ENCODE assay signal across 9 cellular contexts in the genomic region with DNA sequence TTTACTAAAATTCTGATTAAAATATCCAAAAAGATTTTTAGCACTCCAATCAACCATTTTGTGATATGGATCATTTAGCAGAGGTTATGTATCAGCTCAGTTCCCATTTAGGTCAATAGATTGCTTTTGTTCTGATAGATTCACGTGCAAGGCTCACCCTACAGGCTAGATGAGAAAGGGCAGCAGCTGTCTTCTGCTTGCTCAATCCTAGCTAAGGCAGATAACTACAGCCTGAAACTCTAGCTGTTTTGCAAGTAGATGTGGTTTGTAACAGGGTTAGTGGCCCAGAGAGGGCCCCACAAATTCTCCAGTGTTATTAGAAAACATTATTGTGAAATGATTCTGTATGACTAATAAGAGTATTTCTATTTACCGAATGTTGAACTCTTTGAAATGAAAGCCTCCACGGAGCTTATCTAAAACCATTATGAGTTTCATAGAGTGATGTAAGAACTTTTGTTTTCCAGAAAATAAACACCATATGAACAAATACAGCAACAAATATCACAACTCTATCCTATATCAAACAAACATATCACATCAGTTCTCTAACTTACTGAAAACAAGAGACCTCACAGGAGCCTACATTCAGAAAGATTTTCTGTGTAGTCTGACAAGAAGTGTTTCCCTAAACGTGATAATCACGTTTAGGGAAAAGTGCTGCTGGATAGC.
DNase-seq lines count a peak whose midpoint lies in the region; ATAC-seq and FAIRE-seq lines count a peak whose summit lies in the region.
"Had no signal": no experiment of that assay in that cellular context is flagged by ENCODE, and none has a peak within 500 bp of the region (broad histone marks: within the 10 kb centered on the region; RNA-seq: fewer than 3 reads in every experiment).

No MANE protein-coding gene starts in this region.

- H2AK5ac ChIP-seq in neuronal stem cell (ENCODE audit: low read depth, low read length) = no peak overlapping the region

- no peaks in the 10 kb centered on the region for H3K79me1 ChIP-seq in neuronal stem cell (ENCODE audit: low read depth, low read length)

- no peak overlapping the region for H2BK120ac ChIP-seq in neuronal stem cell (ENCODE audit: low read depth, low read length)

- FAIRE-seq in endometrium (lab: Jason Lieb, UNC) = peak; percentile 8

- no peak overlapping the region for H3K4ac ChIP-seq in neuronal stem cell (ENCODE audit: low read length)

- no peak overlapping the region for H4K8ac ChIP-seq in neuronal stem cell (ENCODE audit: low read depth, low read length)

- no peak overlapping the region for H2BK15ac ChIP-seq in neuronal stem cell (ENCODE audit: low read length)

- no peak overlapping the region for H3K9ac ChIP-seq in neuronal stem cell (ENCODE audit: low read depth, low read length, poor library complexity)
- H3K9ac ChIP-seq: BLaER1 had no signal

- H3K27ac ChIP-seq in neuronal stem cell (replicated peaks; ENCODE audit: low read length) = no peak overlapping the region
- H3K27ac ChIP-seq: BLaER1 had no signal

- WGBS in neuronal stem cell (ENCODE audit: extremely low coverage in 2 of 2, insufficient read length in 2 of 2, insufficient replicate concordance in 1 of 2), 2 donors = no CpG with 5 or more reads among the region's 5 CpGs

- no peak overlapping the region for H3K23ac ChIP-seq in neuronal stem cell (ENCODE audit: low read depth, low read length, poor library complexity)

- no peaks in the 10 kb centered on the region for H3K4me1 ChIP-seq in neuronal stem cell (ENCODE audit: control insufficient read depth in 2 of 2, insufficient read depth in 1 of 2, low read depth in 1 of 2, low read length in 2 of 2)
- H3K4me1 ChIP-seq: BLaER1 had no signal

- H2BK12ac ChIP-seq in neuronal stem cell (ENCODE audit: low read length) = no peak overlapping the region

- no peaks in the 10 kb centered on the region for H3K9me3 ChIP-seq in neuronal stem cell (replicated peaks in 1 of 2; ENCODE audit: control insufficient read depth in 2 of 2, insufficient read depth in 1 of 2, low read depth in 1 of 2, low read length in 2 of 2)
- H3K9me3 ChIP-seq: BLaER1 had no signal

- H3K36me3 ChIP-seq in neuronal stem cell (replicated peaks in 1 of 2; ENCODE audit: control insufficient read depth in 2 of 2, insufficient read depth in 2 of 2, low read length in 2 of 2) = no peaks in the 10 kb centered on the region
- H3K36me3 ChIP-seq: BLaER1 had no signal

- H3K4me3 ChIP-seq in neuronal stem cell (ENCODE audit: low read length in 2 of 2) = no peak overlapping the region
- H3K4me3 ChIP-seq: BLaER1 had no signal

- no peak overlapping the region for H4K91ac ChIP-seq in neuronal stem cell (ENCODE audit: low read depth, low read length, poor library complexity)

- H3K27me3 ChIP-seq in neuronal stem cell (ENCODE audit: control insufficient read depth in 3 of 3, insufficient read depth in 3 of 3, low read depth in 1 of 3, low read length in 3 of 3) = no peaks in the 10 kb centered on the region
- H3K27me3 ChIP-seq: BLaER1 had no signal

- DNase-seq in NCI-H2227 (lab: John Stamatoyannopoulos, UW; ENCODE audit: unreplicated experiment) (peak; percentile 9), NCI-H2227 treated with DMSO at 0.1 percent for 48 hours (lab: John Stamatoyannopoulos, UW) (no peak), RKO (ENCODE audit: low spot score) (peak; percentile 38), neuronal stem cell (ENCODE audit: low spot score) (no peak), OCI-M2 (lab: John Stamatoyannopoulos, UW; ENCODE audit: unreplicated experiment) (no peak)

- peak; percentile 100 for ATAC-seq in GM21360 (IDR thresholded peaks at IDR 0.05; ENCODE audit: unreplicated experiment)
- ATAC-seq in HG03460 (IDR thresholded peaks at IDR 0.05; ENCODE audit: unreplicated experiment) = peak; percentile 95

- no peak overlapping the region for H3K14ac ChIP-seq in neuronal stem cell (ENCODE audit: low read length)

- no peak overlapping the region for H3K18ac ChIP-seq in neuronal stem cell (ENCODE audit: low read length)

- no peak overlapping the region for H2BK5ac ChIP-seq in neuronal stem cell (ENCODE audit: low read length)

- no peak overlapping the region for H3K4me2 ChIP-seq in neuronal stem cell (ENCODE audit: insufficient read depth, low read length, poor library complexity, severe bottlenecking)
- H3K4me2 ChIP-seq: BLaER1 had no signal

- peak overlapping the region; percentile 32 for H2AFZ ChIP-seq in neuronal stem cell (ENCODE audit: low read length)

Comparison
In these comparisons a context has a peak if more than half of its experiments do, and no peak if none do; other contexts are left out.
1. DNase-seq: peak in NCI-H2227 (single experiment) and RKO (single experiment); none in NCI-H2227 treated with DMSO at 0.1 percent for 48 hours (single experiment), neuronal stem cell (single experiment) and OCI-M2 (single experiment).